Comparison of ENCODE assay signal across 8 cellular contexts in genomic region chr19:47305309-47305751, GRCh38. TPM values are rescaled to one million over a fixed set of nuclear protein-coding genes. Genes with fewer than 3 reads are reported as not detected.
DNase-seq lines count a peak whose midpoint lies in the region; ATAC-seq and TF ChIP-seq lines count a peak whose summit lies in the region.

No MANE protein-coding gene starts in this region.

- H3K9me3 ChIP-seq in esophagus muscularis mucosa: no peaks in the 10 kb centered on the region
- H3K9me3 ChIP-seq in neural progenitor cell (ENCODE audit: low read depth): no peaks in the 10 kb centered on the region

- H3K27me3 Mint-ChIP-seq in neural progenitor cell (ENCODE audit: insufficient read depth, low read depth): peaks cover 12% of the 10 kb centered on the region

- no peak overlapping the region for H3K4me2 ChIP-seq in neural progenitor cell

- DNase-seq in AG10803 (ENCODE audit: low read depth): peak; percentile 95
- peak; percentile 25 for DNase-seq in GOT3 (lab: John Stamatoyannopoulos, UW)
- peak; percentile 12 for DNase-seq in NCI-H774 (lab: John Stamatoyannopoulos, UW)
- DNase-seq in activated CD8-positive, alpha-beta memory T cell treated with anti-CD3 and anti-CD28 coated beads, Interleukin-2, amount 50 U/mL, for 24 hours (ENCODE audit: extremely low read depth): peak; percentile 13
- peak; percentile 94 for DNase-seq in esophagus muscularis mucosa (ENCODE audit: extremely low spot score)
- peak; percentile 74 for DNase-seq in neural progenitor cell (ENCODE audit: low spot score)
- DNase-seq in stromal cell of bone marrow (ENCODE audit: low read depth): peak; percentile 61

- intact Hi-C loops in esophagus muscularis mucosa (cut with DNase I): no loop called here

- H3F3A ChIP-seq in neural progenitor cell (ENCODE audit: low read depth): no peaks in the 10 kb centered on the region

- ATAC-seq in HG03196 (IDR thresholded peaks at IDR 0.05; ENCODE audit: unreplicated experiment): no peak

- H3K79me2 ChIP-seq in neural progenitor cell (ENCODE audit: low read depth): no peaks in the 10 kb centered on the region

- no peak for TF ChIP-seq POLR2A in esophagus muscularis mucosa (IDR thresholded peaks at IDR 0.05; ENCODE audit: low read depth)

- H3K4me3 ChIP-seq in AG10803 (ENCODE audit: low read length) (no peak overlapping the region), esophagus muscularis mucosa (no peak overlapping the region), neural progenitor cell (no peak overlapping the region)

- peaks cover 5% of the 10 kb centered on the region for H3K4me1 Mint-ChIP-seq in neural progenitor cell

- H3K27ac Mint-ChIP-seq in neural progenitor cell: no peak overlapping the region

- no peak overlapping the region for H2AFZ ChIP-seq in neural progenitor cell (replicated peaks)

- no peak overlapping the region for H3K9ac ChIP-seq in neural progenitor cell

- H3K36me3 ChIP-seq in esophagus muscularis mucosa (no peaks in the 10 kb centered on the region), neural progenitor cell (no peaks in the 10 kb centered on the region)

- 3% methylated on average over 14 of the region's 14 CpGs for WGBS in esophagus muscularis mucosa

- H3K4me1 ChIP-seq in esophagus muscularis mucosa: peaks cover 0 to 21% (median 11%) of the 10 kb centered on the region in 4 donors
- H3K4me1 ChIP-seq in neural progenitor cell: no peaks in the 10 kb centered on the region

- H4K20me1 ChIP-seq in neural progenitor cell (ENCODE audit: low read depth): no peaks in the 10 kb centered on the region

- peak overlapping the region; percentile 41 for H3K4me3 Mint-ChIP-seq in neural progenitor cell

- H3K9me3 Mint-ChIP-seq in neural progenitor cell: no peaks in the 10 kb centered on the region

- TF ChIP-seq CTCF in AG10803 (conservative IDR thresholded peaks at IDR 0.05; ENCODE audit: low read length): peak; percentile 98
- peak; percentile 87 to 96 (median 87) for TF ChIP-seq CTCF in esophagus muscularis mucosa (IDR thresholded peaks at IDR 0.05)
- TF ChIP-seq CTCF in neural progenitor cell (IDR thresholded peaks at IDR 0.05): peak; percentile 99

- H3K27me3 ChIP-seq in esophagus muscularis mucosa: peaks cover 0 to 16% (median 0%) of the 10 kb centered on the region in 4 donors
- H3K27me3 ChIP-seq in neural progenitor cell: peaks cover 6% of the 10 kb centered on the region

- no peak for TF ChIP-seq EP300 in esophagus muscularis mucosa (IDR thresholded peaks at IDR 0.05)

- H3K27ac ChIP-seq in esophagus muscularis mucosa (replicated peaks in 1 of 4) (no peak overlapping the region), neural progenitor cell (no peak overlapping the region)

- peaks cover 3% of the 10 kb centered on the region for H3K36me3 Mint-ChIP-seq in neural progenitor cell

RNA-seq across cellular contexts. Expression of gene C5AR1, which starts 4.3 kb away (rescaled TPM):
- total RNA-seq in esophagus muscularis mucosa (10 to 100 TPM in 1 of 4 donors, 1 to 10 TPM in 3; 5.0 to 32.6 (median 7.0) TPM), neural progenitor cell (ENCODE audit: low replicate concordance) (0.06 TPM in 1 of 2 replicates, not detected in the other)

RNA-seq across cellular contexts. Expression of gene C5AR2, which starts 26.6 kb away (rescaled TPM):
- total RNA-seq in esophagus muscularis mucosa: 1 to 10 TPM in 1 of 4 donors, under 1 TPM in 3; 0.42 to 4.6 (median 0.72) TPM
- total RNA-seq in neural progenitor cell (ENCODE audit: low replicate concordance): not detected in 2 replicates

RNA-seq across cellular contexts. Expression of gene INAFM1, which starts 30.6 kb away (rescaled TPM):
- total RNA-seq in esophagus muscularis mucosa (10 to 100 TPM; 12.5 to 17.4 (median 16.9) TPM), neural progenitor cell (ENCODE audit: low replicate concordance) (3.7 TPM in 1 of 2 replicates, not detected in the other)

RNA-seq across cellular contexts. Expression of gene DHX34, which starts 43.8 kb away (rescaled TPM):
- 10 to 100 TPM in 3 of 4 donors, 1 to 10 TPM in 1; 9.1 to 15.6 (median 12.2) TPM for total RNA-seq in esophagus muscularis mucosa
- 12.3 and 29.5 TPM in 2 replicates for total RNA-seq in neural progenitor cell (ENCODE audit: low replicate concordance)

RNA-seq across cellular contexts. Expression of gene CCDC9, which starts 49.0 kb away (rescaled TPM):
- total RNA-seq in esophagus muscularis mucosa: 10 to 100 TPM; 22.4 to 30.6 (median 25.5) TPM
- total RNA-seq in neural progenitor cell (ENCODE audit: low replicate concordance): 3.4 and 16.0 TPM in 2 replicates

Comparison
In these comparisons a context has a peak if more than half of its experiments do, and no peak if none do; other contexts are left out.
1. DNase-seq: peak in every context shown above with its lines; median percentile 95 in AG10803; 94 in esophagus muscularis mucosa; 74 in neural progenitor cell; 61 in stromal cell of bone marrow; 25 in GOT3; 13 in activated CD8-positive, alpha-beta memory T cell treated with anti-CD3 and anti-CD28 coated beads, Interleukin-2, amount 50 U/mL, for 24 hours; 12 in NCI-H774.